Comparison of ENCODE assay signal across 1 cellular context in the genomic region with DNA sequence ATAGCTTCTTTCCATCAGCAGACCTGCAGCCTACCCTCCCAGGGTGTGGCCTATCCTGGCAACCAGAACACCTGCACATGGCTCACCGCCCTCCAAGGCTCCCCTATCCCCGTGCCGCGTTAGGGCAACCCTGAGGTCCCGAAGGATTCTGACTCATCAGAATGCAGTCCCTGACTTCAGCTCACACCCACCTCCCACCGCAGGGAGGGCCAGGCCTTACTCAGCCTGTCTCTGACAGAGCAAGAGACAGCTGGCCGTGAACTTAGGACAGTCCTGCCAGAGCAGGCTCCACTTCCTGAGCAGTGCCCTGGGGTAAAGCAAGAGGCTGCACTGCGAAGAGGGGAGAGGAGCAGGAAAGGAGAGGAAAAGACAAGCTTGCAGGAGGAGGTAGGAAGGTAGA.
TF ChIP-seq lines count a peak whose summit lies in the region.

No MANE protein-coding gene starts in this region.

TF ChIP-seq in HepG2, 621 proteins besides CTCF, POLR2A, EP300 and RAD21 (continued from another document and continues in another):
- TF ChIP-seq, protein P1, sequence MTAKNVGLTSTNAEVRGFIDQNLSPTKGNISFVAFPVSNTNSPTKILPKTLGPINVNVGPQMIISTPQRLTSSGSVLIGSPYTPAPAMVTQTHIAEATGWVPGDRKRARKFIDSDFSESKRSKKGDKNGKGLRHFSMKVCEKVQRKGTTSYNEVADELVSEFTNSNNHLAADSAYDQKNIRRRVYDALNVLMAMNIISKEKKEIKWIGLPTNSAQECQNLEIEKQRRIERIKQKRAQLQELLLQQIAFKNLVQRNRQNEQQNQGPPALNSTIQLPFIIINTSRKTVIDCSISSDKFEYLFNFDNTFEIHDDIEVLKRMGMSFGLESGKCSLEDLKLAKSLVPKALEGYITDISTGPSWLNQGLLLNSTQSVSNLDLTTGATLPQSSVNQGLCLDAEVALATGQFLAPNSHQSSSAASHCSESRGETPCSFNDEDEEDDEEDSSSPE (CRISPR knock-in tag; IDR thresholded peaks at IDR 0.05) = no peak
- TF ChIP-seq BRD4 (CRISPR knock-in tag; IDR thresholded peaks at IDR 0.05) (no peak), ZNF891 (CRISPR knock-in tag; IDR thresholded peaks at IDR 0.05) (no peak), FOXK1 (CRISPR knock-in tag; IDR thresholded peaks at IDR 0.05; ENCODE audit: borderline replicate concordance, low read depth) (no peak), RARA (CRISPR knock-in tag; IDR thresholded peaks at IDR 0.05) (no peak), REXO4 (CRISPR knock-in tag; IDR thresholded peaks at IDR 0.05; ENCODE audit: borderline replicate concordance) (no peak), HOXA3 (CRISPR knock-in tag; IDR thresholded peaks at IDR 0.05) (no peak), JUND (CRISPR knock-in tag; IDR thresholded peaks at IDR 0.05) (no peak), ZNF7 (CRISPR knock-in tag; IDR thresholded peaks at IDR 0.05) (no peak), MED13 (CRISPR knock-in tag; IDR thresholded peaks at IDR 0.05) (no peak), ZFX (CRISPR knock-in tag; IDR thresholded peaks at IDR 0.05; ENCODE audit: low read depth) (0 out of 2 replicates have a peak, but pooled peaks have one; percentile 22), HES4 (CRISPR knock-in tag; IDR thresholded peaks at IDR 0.05; ENCODE audit: borderline replicate concordance) (no peak), RXRA (CRISPR knock-in tag; IDR thresholded peaks at IDR 0.05) (peak; percentile 56; the same call in 1 of the 2 replicates), PPARG (CRISPR knock-in tag; conservative IDR thresholded peaks at IDR 0.05) (no peak), ZNF225 (CRISPR knock-in tag; IDR thresholded peaks at IDR 0.05) (no peak), ZNF780A (CRISPR knock-in tag; IDR thresholded peaks at IDR 0.05) (no peak), SMAD3 (CRISPR knock-in tag; IDR thresholded peaks at IDR 0.05) (no peak)
- TF ChIP-seq, protein P2, sequence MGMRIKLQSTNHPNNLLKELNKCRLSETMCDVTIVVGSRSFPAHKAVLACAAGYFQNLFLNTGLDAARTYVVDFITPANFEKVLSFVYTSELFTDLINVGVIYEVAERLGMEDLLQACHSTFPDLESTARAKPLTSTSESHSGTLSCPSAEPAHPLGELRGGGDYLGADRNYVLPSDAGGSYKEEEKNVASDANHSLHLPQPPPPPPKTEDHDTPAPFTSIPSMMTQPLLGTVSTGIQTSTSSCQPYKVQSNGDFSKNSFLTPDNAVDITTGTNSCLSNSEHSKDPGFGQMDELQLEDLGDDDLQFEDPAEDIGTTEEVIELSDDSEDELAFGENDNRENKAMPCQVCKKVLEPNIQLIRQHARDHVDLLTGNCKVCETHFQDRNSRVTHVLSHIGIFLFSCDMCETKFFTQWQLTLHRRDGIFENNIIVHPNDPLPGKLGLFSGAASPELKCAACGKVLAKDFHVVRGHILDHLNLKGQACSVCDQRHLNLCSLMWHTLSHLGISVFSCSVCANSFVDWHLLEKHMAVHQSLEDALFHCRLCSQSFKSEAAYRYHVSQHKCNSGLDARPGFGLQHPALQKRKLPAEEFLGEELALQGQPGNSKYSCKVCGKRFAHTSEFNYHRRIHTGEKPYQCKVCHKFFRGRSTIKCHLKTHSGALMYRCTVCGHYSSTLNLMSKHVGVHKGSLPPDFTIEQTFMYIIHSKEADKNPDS (CRISPR knock-in tag; IDR thresholded peaks at IDR 0.05) = no peak
- TF ChIP-seq, protein P3, sequence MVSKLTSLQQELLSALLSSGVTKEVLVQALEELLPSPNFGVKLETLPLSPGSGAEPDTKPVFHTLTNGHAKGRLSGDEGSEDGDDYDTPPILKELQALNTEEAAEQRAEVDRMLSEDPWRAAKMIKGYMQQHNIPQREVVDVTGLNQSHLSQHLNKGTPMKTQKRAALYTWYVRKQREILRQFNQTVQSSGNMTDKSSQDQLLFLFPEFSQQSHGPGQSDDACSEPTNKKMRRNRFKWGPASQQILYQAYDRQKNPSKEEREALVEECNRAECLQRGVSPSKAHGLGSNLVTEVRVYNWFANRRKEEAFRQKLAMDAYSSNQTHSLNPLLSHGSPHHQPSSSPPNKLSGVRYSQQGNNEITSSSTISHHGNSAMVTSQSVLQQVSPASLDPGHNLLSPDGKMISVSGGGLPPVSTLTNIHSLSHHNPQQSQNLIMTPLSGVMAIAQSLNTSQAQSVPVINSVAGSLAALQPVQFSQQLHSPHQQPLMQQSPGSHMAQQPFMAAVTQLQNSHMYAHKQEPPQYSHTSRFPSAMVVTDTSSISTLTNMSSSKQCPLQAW (CRISPR knock-in tag; IDR thresholded peaks at IDR 0.05) = 0 out of 2 replicates have a peak, but pooled peaks have one; percentile 13
- TF ChIP-seq, protein P4, sequence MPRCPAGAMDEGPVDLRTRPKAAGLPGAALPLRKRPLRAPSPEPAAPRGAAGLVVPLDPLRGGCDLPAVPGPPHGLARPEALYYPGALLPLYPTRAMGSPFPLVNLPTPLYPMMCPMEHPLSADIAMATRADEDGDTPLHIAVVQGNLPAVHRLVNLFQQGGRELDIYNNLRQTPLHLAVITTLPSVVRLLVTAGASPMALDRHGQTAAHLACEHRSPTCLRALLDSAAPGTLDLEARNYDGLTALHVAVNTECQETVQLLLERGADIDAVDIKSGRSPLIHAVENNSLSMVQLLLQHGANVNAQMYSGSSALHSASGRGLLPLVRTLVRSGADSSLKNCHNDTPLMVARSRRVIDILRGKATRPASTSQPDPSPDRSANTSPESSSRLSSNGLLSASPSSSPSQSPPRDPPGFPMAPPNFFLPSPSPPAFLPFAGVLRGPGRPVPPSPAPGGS (CRISPR knock-in tag; IDR thresholded peaks at IDR 0.05) = no peak
- TF ChIP-seq, protein P5, sequence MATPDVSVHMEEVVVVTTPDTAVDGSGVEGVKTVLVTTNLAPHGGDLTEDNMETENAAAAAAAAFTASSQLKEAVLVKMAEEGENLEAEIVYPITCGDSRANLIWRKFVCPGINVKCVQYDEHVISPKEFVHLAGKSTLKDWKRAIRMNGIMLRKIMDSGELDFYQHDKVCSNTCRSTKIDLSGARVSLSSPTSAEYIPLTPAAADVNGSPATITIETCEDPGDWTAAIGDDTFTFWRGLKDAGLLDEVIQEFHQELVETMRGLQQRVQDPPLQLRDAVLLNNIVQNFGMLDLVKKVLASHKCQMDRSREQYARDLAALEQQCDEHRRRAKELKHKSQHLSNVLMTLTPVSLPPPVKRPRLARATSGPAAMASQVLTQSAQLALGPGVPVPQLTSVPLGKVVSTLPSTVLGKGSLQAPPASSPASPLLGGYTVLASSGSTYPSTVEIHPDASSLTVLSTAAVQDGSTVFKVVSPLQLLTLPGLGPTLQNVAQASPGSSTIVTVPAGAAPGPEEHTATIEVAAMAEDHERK (CRISPR knock-in tag; IDR thresholded peaks at IDR 0.05; ENCODE audit: low read depth) = no peak
- TF ChIP-seq, protein P6, sequence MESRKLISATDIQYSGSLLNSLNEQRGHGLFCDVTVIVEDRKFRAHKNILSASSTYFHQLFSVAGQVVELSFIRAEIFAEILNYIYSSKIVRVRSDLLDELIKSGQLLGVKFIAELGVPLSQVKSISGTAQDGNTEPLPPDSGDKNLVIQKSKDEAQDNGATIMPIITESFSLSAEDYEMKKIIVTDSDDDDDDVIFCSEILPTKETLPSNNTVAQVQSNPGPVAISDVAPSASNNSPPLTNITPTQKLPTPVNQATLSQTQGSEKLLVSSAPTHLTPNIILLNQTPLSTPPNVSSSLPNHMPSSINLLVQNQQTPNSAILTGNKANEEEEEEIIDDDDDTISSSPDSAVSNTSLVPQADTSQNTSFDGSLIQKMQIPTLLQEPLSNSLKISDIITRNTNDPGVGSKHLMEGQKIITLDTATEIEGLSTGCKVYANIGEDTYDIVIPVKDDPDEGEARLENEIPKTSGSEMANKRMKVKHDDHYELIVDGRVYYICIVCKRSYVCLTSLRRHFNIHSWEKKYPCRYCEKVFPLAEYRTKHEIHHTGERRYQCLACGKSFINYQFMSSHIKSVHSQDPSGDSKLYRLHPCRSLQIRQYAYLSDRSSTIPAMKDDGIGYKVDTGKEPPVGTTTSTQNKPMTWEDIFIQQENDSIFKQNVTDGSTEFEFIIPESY (CRISPR knock-in tag; IDR thresholded peaks at IDR 0.05) = no peak
- TF ChIP-seq, protein P7, sequence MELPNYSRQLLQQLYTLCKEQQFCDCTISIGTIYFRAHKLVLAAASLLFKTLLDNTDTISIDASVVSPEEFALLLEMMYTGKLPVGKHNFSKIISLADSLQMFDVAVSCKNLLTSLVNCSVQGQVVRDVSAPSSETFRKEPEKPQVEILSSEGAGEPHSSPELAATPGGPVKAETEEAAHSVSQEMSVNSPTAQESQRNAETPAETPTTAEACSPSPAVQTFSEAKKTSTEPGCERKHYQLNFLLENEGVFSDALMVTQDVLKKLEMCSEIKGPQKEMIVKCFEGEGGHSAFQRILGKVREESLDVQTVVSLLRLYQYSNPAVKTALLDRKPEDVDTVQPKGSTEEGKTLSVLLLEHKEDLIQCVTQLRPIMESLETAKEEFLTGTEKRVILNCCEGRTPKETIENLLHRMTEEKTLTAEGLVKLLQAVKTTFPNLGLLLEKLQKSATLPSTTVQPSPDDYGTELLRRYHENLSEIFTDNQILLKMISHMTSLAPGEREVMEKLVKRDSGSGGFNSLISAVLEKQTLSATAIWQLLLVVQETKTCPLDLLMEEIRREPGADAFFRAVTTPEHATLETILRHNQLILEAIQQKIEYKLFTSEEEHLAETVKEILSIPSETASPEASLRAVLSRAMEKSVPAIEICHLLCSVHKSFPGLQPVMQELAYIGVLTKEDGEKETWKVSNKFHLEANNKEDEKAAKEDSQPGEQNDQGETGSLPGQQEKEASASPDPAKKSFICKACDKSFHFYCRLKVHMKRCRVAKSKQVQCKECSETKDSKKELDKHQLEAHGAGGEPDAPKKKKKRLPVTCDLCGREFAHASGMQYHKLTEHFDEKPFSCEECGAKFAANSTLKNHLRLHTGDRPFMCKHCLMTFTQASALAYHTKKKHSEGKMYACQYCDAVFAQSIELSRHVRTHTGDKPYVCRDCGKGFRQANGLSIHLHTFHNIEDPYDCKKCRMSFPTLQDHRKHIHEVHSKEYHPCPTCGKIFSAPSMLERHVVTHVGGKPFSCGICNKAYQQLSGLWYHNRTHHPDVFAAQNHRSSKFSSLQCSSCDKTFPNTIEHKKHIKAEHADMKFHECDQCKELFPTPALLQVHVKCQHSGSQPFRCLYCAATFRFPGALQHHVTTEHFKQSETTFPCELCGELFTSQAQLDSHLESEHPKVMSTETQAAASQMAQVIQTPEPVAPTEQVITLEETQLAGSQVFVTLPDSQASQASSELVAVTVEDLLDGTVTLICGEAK (IDR thresholded peaks at IDR 0.05) = no peak
- TF ChIP-seq, protein P7 (CRISPR knock-in tag; IDR thresholded peaks at IDR 0.05) = 0 out of 2 replicates have a peak, but pooled peaks have one; percentile 25
- TF ChIP-seq, protein P8, sequence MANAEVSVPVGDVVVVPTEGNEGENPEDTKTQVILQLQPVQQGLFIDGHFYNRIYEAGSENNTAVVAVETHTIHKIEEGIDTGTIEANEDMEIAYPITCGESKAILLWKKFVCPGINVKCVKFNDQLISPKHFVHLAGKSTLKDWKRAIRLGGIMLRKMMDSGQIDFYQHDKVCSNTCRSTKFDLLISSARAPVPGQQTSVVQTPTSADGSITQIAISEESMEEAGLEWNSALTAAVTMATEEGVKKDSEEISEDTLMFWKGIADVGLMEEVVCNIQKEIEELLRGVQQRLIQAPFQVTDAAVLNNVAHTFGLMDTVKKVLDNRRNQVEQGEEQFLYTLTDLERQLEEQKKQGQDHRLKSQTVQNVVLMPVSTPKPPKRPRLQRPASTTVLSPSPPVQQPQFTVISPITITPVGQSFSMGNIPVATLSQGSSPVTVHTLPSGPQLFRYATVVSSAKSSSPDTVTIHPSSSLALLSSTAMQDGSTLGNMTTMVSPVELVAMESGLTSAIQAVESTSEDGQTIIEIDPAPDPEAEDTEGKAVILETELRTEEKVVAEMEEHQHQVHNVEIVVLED (CRISPR knock-in tag; IDR thresholded peaks at IDR 0.05; ENCODE audit: borderline replicate concordance) = no peak
- TF ChIP-seq, protein P9, sequence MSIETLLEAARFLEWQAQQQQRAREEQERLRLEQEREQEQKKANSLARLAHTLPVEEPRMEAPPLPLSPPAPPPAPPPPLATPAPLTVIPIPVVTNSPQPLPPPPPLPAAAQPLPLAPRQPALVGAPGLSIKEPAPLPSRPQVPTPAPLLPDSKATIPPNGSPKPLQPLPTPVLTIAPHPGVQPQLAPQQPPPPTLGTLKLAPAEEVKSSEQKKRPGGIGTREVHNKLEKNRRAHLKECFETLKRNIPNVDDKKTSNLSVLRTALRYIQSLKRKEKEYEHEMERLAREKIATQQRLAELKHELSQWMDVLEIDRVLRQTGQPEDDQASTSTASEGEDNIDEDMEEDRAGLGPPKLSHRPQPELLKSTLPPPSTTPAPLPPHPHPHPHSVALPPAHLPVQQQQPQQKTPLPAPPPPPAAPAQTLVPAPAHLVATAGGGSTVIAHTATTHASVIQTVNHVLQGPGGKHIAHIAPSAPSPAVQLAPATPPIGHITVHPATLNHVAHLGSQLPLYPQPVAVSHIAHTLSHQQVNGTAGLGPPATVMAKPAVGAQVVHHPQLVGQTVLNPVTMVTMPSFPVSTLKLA (IDR thresholded peaks at IDR 0.05) = no peak
